In the genomic region with DNA sequence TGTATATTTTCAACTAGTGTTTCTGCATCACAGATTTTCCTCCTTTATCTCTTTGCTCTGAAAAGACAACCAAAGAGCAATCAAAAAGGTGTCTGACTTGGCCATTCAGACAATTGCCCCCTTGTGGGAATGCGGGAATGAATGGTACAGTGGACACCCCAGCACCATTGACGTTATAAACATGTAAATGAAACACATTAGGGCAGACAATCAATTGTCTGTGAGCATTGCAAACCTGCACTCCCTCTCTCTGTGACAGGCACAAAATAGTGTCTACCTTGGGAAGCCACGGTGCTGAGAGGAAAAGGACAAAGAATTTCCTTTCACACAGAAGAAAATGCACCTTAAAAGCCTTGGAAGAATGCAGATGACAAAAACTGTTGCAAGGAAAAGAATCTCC, we compare ENCODE assay signal across 10 cellular contexts. TPM values are rescaled to one million over a fixed set of nuclear protein-coding genes. Genes with fewer than 3 reads are reported as not detected.
A peak's percentile ranks its signal among the peaks of the same experiment; 100 is the strongest.
DNase-seq lines count a peak whose midpoint lies in the region; ATAC-seq and TF ChIP-seq lines count a peak whose summit lies in the region.
"Had no signal": no experiment of that assay in that cellular context is flagged by ENCODE, and none has a peak within 500 bp of the region (broad histone marks: within the 10 kb centered on the region; RNA-seq: fewer than 3 reads in every experiment).

No MANE protein-coding gene starts in this region.

- POLR2A ChIA-PET in activated CD8-positive, alpha-beta T cell treated with anti-CD3 and anti-CD28 coated beads for 36 hours (lab: Charles Lee), result no interaction called here

- peaks cover 7% of the 10 kb centered on the region for H3K36me3 Mint-ChIP-seq in activated CD8-positive, alpha-beta T cell treated with anti-CD3 and anti-CD28 coated beads for 36 hours (ENCODE audit: low read depth)

- no peak for TF ChIP-seq CTCF in activated CD8-positive, alpha-beta T cell treated with anti-CD3 and anti-CD28 coated beads for 36 hours (IDR thresholded peaks at IDR 0.05)

- H3K27ac ChIP-seq in caudate nucleus (ENCODE audit: low read depth, low read length) (peak overlapping the region; percentile 98), temporal lobe (ENCODE audit: low read depth, low read length) (peak overlapping the region; percentile 99)

- no peaks in the 10 kb centered on the region for H3K9me3 Mint-ChIP-seq in activated CD8-positive, alpha-beta T cell treated with anti-CD3 and anti-CD28 coated beads for 36 hours
- H3K9me3 Mint-ChIP-seq: stimulated activated naive CD8-positive, alpha-beta T cell treated with anti-CD3 and anti-CD28 coated beads, Interleukin-15, amount 100 ng/mL, for 72 hours had no signal

- peaks cover 16% of the 10 kb centered on the region for H3K27me3 Mint-ChIP-seq in activated CD8-positive, alpha-beta T cell treated with anti-CD3 and anti-CD28 coated beads for 36 hours

- no peak for ATAC-seq in activated CD8-positive, alpha-beta T cell treated with anti-CD3 and anti-CD28 coated beads for 36 hours
- ATAC-seq in GM21381 (IDR thresholded peaks at IDR 0.05; ENCODE audit: unreplicated experiment), result no peak
- ATAC-seq: stimulated activated naive CD8-positive, alpha-beta T cell treated with anti-CD3 and anti-CD28 coated beads, Interleukin-15, amount 100 ng/mL, for 72 hours had no signal

- no peak overlapping the region for H3K27ac Mint-ChIP-seq in activated CD8-positive, alpha-beta T cell treated with anti-CD3 and anti-CD28 coated beads for 36 hours

- CTCF ChIA-PET in activated CD8-positive, alpha-beta T cell treated with anti-CD3 and anti-CD28 coated beads for 36 hours (lab: Charles Lee), result no interaction called here

- no peak overlapping the region for H3K4me3 Mint-ChIP-seq in activated CD8-positive, alpha-beta T cell treated with anti-CD3 and anti-CD28 coated beads for 36 hours
- H3K4me3 Mint-ChIP-seq: stimulated activated naive CD8-positive, alpha-beta T cell treated with anti-CD3 and anti-CD28 coated beads, Interleukin-15, amount 100 ng/mL, for 72 hours had no signal

- DNase-seq in LHCN-M2 (ENCODE audit: low read depth) (peak; percentile 29), caudate nucleus (lab: John Stamatoyannopoulos, UW) (peak in 38 of 61 donors; percentile 16 to 85 (median 56)), medulla oblongata (ENCODE audit: extremely low spot score) (peak; percentile 95)
- DNase-seq in stimulated activated CD4-positive, alpha-beta T cell treated with anti-CD3 and anti-CD28 coated beads, Interleukin-4, amount 100 ng/mL, for 24 hours, result no peak
- no peak for DNase-seq in activated CD8-positive, alpha-beta T cell treated with anti-CD3 and anti-CD28 coated beads for 36 hours
- no peak for DNase-seq in stimulated activated CD4-positive, alpha-beta T cell treated with anti-CD3 and anti-CD28 coated beads, Interleukin-4, amount 100 ng/mL, for 1 hour
- DNase-seq: NCI-H1048; stimulated activated naive CD8-positive, alpha-beta T cell treated with anti-CD3 and anti-CD28 coated beads, Interleukin-15, amount 100 ng/mL, for 72 hours had no signal

- intact Hi-C loops in activated CD8-positive, alpha-beta T cell treated with anti-CD3 and anti-CD28 coated beads for 36 hours (cut with micrococcal nuclease), result loop anchor here (5.0 to 10.0 kb wide), 3 partner anchors 55 to 327 kb away; no protein-coding TSS in a partner anchor

- peaks cover 49% of the 10 kb centered on the region for H3K4me1 Mint-ChIP-seq in activated CD8-positive, alpha-beta T cell treated with anti-CD3 and anti-CD28 coated beads for 36 hours (ENCODE audit: low read depth)

RNA-seq across cellular contexts. Expression of a gene that starts 8.0 kb away (rescaled TPM):
- total RNA-seq in LHCN-M2 (2014; rRNA removed) (52.9 and 56.7 TPM in 2 replicates), temporal lobe (283 TPM)
- polyA plus RNA-seq in LHCN-M2 (2012), result 27.1 TPM
- total RNA-seq in activated CD8-positive, alpha-beta T cell treated with anti-CD3 and anti-CD28 coated beads for 36 hours, result 10 to 100 TPM; 13.5 to 14.9 TPM

Comparison
In these comparisons a context has a peak if more than half of its experiments do, and no peak if none do; other contexts are left out.
1. DNase-seq: peak in LHCN-M2 (single experiment), caudate nucleus (38 of 61) and medulla oblongata (single experiment); none in stimulated activated CD4-positive, alpha-beta T cell treated with anti-CD3 and anti-CD28 coated beads, Interleukin-4, amount 100 ng/mL, for 24 hours (single experiment), activated CD8-positive, alpha-beta T cell treated with anti-CD3 and anti-CD28 coated beads for 36 hours (single experiment) and stimulated activated CD4-positive, alpha-beta T cell treated with anti-CD3 and anti-CD28 coated beads, Interleukin-4, amount 100 ng/mL, for 1 hour (single experiment).